ENCODE assay signal across 1 cellular context in the genomic region with DNA sequence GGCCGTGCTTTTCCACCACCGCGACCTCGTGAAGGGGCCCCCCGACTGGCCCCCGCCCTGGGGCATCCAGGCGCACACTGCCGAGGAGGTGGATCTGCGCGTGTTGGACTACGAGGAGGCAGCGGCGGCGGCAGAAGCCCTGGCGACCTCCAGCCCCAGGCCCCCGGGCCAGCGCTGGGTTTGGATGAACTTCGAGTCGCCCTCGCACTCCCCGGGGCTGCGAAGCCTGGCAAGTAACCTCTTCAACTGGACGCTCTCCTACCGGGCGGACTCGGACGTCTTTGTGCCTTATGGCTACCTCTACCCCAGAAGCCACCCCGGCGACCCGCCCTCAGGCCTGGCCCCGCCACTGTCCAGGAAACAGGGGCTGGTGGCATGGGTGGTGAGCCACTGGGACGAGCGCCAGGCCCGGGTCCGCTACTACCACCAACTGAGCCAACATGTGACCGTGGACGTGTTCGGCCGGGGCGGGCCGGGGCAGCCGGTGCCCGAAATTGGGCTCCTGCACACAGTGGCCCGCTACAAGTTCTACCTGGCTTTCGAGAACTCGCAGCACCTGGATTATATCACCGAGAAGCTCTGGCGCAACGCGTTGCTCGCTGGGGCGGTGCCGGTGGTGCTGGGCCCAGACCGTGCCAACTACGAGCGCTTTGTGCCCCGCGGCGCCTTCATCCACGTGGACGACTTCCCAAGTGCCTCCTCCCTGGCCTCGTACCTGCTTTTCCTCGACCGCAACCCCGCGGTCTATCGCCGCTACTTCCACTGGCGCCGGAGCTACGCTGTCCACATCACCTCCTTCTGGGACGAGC.
TF ChIP-seq lines count a peak whose summit lies in the region.

No MANE protein-coding gene starts in this region.

TF ChIP-seq in H1, 55 proteins besides CTCF, POLR2A, EP300 and RAD21:
- no peak for TF ChIP-seq SIN3A (conservative IDR thresholded peaks at IDR 0.05 in 1 of 2, IDR thresholded peaks at IDR 0.05 in 1 of 2; ENCODE audit: low read depth in 1 of 2, low read length in 2 of 2)
- TF ChIP-seq SUZ12 (IDR thresholded peaks at IDR 0.05; ENCODE audit: low read length) = peak; percentile 52
- peak; percentile 86 for TF ChIP-seq KDM4A (IDR thresholded peaks at IDR 0.05; ENCODE audit: low read depth, low read length, severe bottlenecking)
- TF ChIP-seq, protein P1, sequence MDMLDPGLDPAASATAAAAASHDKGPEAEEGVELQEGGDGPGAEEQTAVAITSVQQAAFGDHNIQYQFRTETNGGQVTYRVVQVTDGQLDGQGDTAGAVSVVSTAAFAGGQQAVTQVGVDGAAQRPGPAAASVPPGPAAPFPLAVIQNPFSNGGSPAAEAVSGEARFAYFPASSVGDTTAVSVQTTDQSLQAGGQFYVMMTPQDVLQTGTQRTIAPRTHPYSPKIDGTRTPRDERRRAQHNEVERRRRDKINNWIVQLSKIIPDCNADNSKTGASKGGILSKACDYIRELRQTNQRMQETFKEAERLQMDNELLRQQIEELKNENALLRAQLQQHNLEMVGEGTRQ (IDR thresholded peaks at IDR 0.05; ENCODE audit: low read length) = 0 out of 2 replicates have a peak, but pooled peaks have one; percentile 12
- peak; percentile 23 for TF ChIP-seq RNF2 (IDR thresholded peaks at IDR 0.05; ENCODE audit: borderline replicate concordance, low read depth, low read length, missing control alignments, poor library complexity, severe bottlenecking)
- TF ChIP-seq, protein P2, sequence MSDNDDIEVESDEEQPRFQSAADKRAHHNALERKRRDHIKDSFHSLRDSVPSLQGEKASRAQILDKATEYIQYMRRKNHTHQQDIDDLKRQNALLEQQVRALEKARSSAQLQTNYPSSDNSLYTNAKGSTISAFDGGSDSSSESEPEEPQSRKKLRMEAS (IDR thresholded peaks at IDR 0.05) = peak; percentile 76
- no peak for TF ChIP-seq RFX5 (IDR thresholded peaks at IDR 0.05; ENCODE audit: borderline replicate concordance, low read depth, low read length)
- peak; percentile 71 for TF ChIP-seq EZH2 (IDR thresholded peaks at IDR 0.05; ENCODE audit: low read depth, low read length, severe bottlenecking)
- no peak for TF ChIP-seq CEBPB (IDR thresholded peaks at IDR 0.05; ENCODE audit: low read depth, low read length)
- TF ChIP-seq, protein P3, sequence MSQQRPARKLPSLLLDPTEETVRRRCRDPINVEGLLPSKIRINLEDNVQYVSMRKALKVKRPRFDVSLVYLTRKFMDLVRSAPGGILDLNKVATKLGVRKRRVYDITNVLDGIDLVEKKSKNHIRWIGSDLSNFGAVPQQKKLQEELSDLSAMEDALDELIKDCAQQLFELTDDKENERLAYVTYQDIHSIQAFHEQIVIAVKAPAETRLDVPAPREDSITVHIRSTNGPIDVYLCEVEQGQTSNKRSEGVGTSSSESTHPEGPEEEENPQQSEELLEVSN (IDR thresholded peaks at IDR 0.05) = peak; percentile 65
